In the genomic region with DNA sequence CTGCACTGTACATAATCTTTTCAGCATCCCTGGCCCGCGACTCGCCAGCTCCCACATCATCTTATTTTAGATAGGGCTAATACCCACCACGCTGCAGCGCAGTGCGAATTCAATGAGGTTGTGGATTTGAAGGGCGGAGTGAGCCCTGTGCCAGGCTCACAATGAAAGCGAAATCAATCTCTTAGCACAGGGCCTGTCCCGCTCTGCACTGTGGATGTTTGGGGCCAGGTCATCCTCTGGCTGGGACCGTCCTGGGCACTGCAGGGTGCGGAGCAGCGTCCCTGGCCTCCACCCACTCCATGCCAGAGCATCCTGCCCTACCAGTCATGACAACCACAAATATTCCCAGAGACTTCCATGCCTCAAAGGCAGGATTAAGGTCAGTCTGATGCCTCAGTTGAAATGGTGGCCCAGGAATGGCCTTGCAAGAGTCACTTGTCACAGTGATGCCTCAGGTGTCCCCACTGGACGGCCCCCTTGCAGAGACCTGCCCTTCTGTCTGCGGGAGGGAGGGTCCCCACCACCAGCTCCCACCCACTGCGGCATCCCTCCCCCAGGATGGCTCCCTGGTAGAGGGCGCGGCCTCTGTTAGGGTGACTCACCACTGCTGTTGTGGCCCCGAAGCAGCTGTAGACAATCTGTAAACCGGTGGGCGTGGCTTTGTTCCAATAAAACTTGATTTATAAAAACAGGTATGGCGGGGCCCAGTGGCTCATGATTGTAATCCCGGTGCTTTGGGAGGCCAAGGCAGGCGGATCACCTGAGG, we compare ENCODE assay signal across 9 cellular contexts. TPM values are rescaled to one million over a fixed set of nuclear protein-coding genes. Genes with fewer than 3 reads are reported as not detected.
DNase-seq lines count a peak whose midpoint lies in the region; ATAC-seq and TF ChIP-seq lines count a peak whose summit lies in the region.
"Had no signal": no experiment of that assay in that cellular context is flagged by ENCODE, and none has a peak within 500 bp of the region (broad histone marks: within the 10 kb centered on the region; RNA-seq: fewer than 3 reads in every experiment).

No MANE protein-coding gene starts in this region.

- no peaks in the 10 kb centered on the region for H3K27me3 ChIP-seq in neutrophil

- H3K9me3 ChIP-seq in neutrophil, result no peaks in the 10 kb centered on the region

- no peak for TF ChIP-seq CTCF in neutrophil (IDR thresholded peaks at IDR 0.05)

- H3K4me1 ChIP-seq in neutrophil (ENCODE audit: control insufficient read depth in 1 of 2, insufficient read depth in 1 of 2, low read depth in 1 of 2, low read length in 1 of 2), result peaks cover 66 to 70% of the 10 kb centered on the region in 2 experiments

- peak; percentile 59 for ATAC-seq in activated CD4-positive, alpha-beta T cell treated with anti-CD3 and anti-CD28 coated beads for 36 hours
- ATAC-seq in HG03159 (IDR thresholded peaks at IDR 0.05; ENCODE audit: unreplicated experiment), result no peak
- no peak for ATAC-seq in HG02642 (IDR thresholded peaks at IDR 0.05; ENCODE audit: poor library complexity, unreplicated experiment)

- H3K36me3 ChIP-seq in neutrophil, result no peaks in the 10 kb centered on the region

- peak overlapping the region; percentile 91 for H3K27ac ChIP-seq in neutrophil

- POLR2A ChIA-PET in activated CD4-positive, alpha-beta T cell treated with anti-CD3 and anti-CD28 coated beads for 36 hours (lab: Charles Lee), result interaction anchor here (1.0 to 2.6 kb wide), 2 partner anchors 13 to 54 kb away, joined by 5 to 9 read pairs; a partner anchor contains a TSS

- DNase-seq in NCI-H2196 (lab: John Stamatoyannopoulos, UW; ENCODE audit: unreplicated experiment) (peak; percentile 18), NCI-H2196 treated with DMSO at 0.1 percent for 48 hours (lab: John Stamatoyannopoulos, UW; ENCODE audit: unreplicated experiment) (no peak), dedifferentiated amniotic fluid mesenchymal stem cell (ENCODE audit: extremely low spot score) (peak; percentile 59), ecto neural progenitor cell (ENCODE audit: low spot score) (no peak)
- DNase-seq in activated CD4-positive, alpha-beta T cell treated with anti-CD3 and anti-CD28 coated beads for 36 hours, result peak; percentile 86

- no peaks in the 10 kb centered on the region for H3K9me3 Mint-ChIP-seq in activated CD4-positive, alpha-beta T cell treated with anti-CD3 and anti-CD28 coated beads for 36 hours (ENCODE audit: low read depth)

- H3K27ac Mint-ChIP-seq in activated CD4-positive, alpha-beta T cell treated with anti-CD3 and anti-CD28 coated beads for 36 hours, result peak overlapping the region; percentile 92

- CTCF ChIA-PET in activated CD4-positive, alpha-beta T cell treated with anti-CD3 and anti-CD28 coated beads for 36 hours (lab: Charles Lee), result interaction anchor here (1.7 to 4.9 kb wide), 3 partner anchors 22 to 123 kb away, joined by 3 to 44 read pairs (median 5); a partner anchor contains a TSS

- H3K4me3 ChIP-seq in neutrophil (ENCODE audit: low read depth in 1 of 2, low read length in 1 of 2), result peak overlapping the region; percentile 68 to 85

- H3K4me3 Mint-ChIP-seq in activated CD4-positive, alpha-beta T cell treated with anti-CD3 and anti-CD28 coated beads for 36 hours, result peak overlapping the region; percentile 80

- intact Hi-C loops in activated CD4-positive, alpha-beta T cell treated with anti-CD3 and anti-CD28 coated beads for 36 hours (cut with DNase I, micrococcal nuclease), result loop anchor here in 1 of 2 experiments (5.0 to 10.0 kb wide), 3 partner anchors 278 to 510 kb away; a partner anchor contains a TSS

- H3K27me3 Mint-ChIP-seq in activated CD4-positive, alpha-beta T cell treated with anti-CD3 and anti-CD28 coated beads for 36 hours, result no peaks in the 10 kb centered on the region

- peaks cover 58% of the 10 kb centered on the region for H3K4me1 Mint-ChIP-seq in activated CD4-positive, alpha-beta T cell treated with anti-CD3 and anti-CD28 coated beads for 36 hours

- H3K36me3 Mint-ChIP-seq in activated CD4-positive, alpha-beta T cell treated with anti-CD3 and anti-CD28 coated beads for 36 hours (ENCODE audit: low read depth), result peaks cover 76% of the 10 kb centered on the region

RNA-seq across cellular contexts. Expression of a gene that starts 5.6 kb away (rescaled TPM):
- 100 to 1,000 TPM; 126 to 151 TPM for total RNA-seq in activated CD4-positive, alpha-beta T cell treated with anti-CD3 and anti-CD28 coated beads for 36 hours

RNA-seq across cellular contexts. Expression of a gene that starts 12.2 kb away (rescaled TPM):
- total RNA-seq in activated CD4-positive, alpha-beta T cell treated with anti-CD3 and anti-CD28 coated beads for 36 hours, result not detected
- total RNA-seq: glomerular endothelial cell had no signal

RNA-seq across cellular contexts. Expression of a gene that starts 47.5 kb away (rescaled TPM):
- total RNA-seq in activated CD4-positive, alpha-beta T cell treated with anti-CD3 and anti-CD28 coated beads for 36 hours, result 10 to 100 TPM; 26.9 to 27.5 TPM

RNA-seq across cellular contexts. Expression of a gene that starts 54.0 kb away (rescaled TPM):
- total RNA-seq in activated CD4-positive, alpha-beta T cell treated with anti-CD3 and anti-CD28 coated beads for 36 hours, result 10 to 100 TPM; 33.9 to 35.8 TPM

Comparison
In these comparisons a context has a peak if more than half of its experiments do, and no peak if none do; other contexts are left out.
1. DNase-seq: peak in NCI-H2196 (single experiment), activated CD4-positive, alpha-beta T cell treated with anti-CD3 and anti-CD28 coated beads for 36 hours (single experiment) and dedifferentiated amniotic fluid mesenchymal stem cell (single experiment); none in NCI-H2196 treated with DMSO at 0.1 percent for 48 hours (single experiment) and ecto neural progenitor cell (single experiment).